Comparison of ENCODE assay signal across 20 cellular contexts in genomic region chr3:195532858-195533257, GRCh38. TPM values are rescaled to one million over a fixed set of nuclear protein-coding genes. Genes with fewer than 3 reads are reported as not detected.
DNase-seq lines count a peak whose midpoint lies in the region; ATAC-seq and TF ChIP-seq lines count a peak whose summit lies in the region.
"Had no signal": no experiment of that assay in that cellular context is flagged by ENCODE, and none has a peak within 500 bp of the region (broad histone marks: within the 10 kb centered on the region; RNA-seq: fewer than 3 reads in every experiment).

No MANE protein-coding gene starts in this region.

- no peaks in the 10 kb centered on the region for H3K36me3 ChIP-seq in CD8-positive, alpha-beta T cell (ENCODE audit: insufficient read depth, low read length)
- no peaks in the 10 kb centered on the region for H3K36me3 ChIP-seq in gastrocnemius medialis

- H3K9me3 ChIP-seq in CD8-positive, alpha-beta T cell (ENCODE audit: low read length), result no peaks in the 10 kb centered on the region
- H3K9me3 ChIP-seq in gastrocnemius medialis, result no peaks in the 10 kb centered on the region

- POLR2A ChIA-PET in CD8-positive, alpha-beta T cell (lab: Charles Lee), result interaction anchor here (1.1 to 2.7 kb wide), 3 partner anchors 10 to 91 kb away, joined by 3 to 12 read pairs (median 4); partner anchors contain the start of gene PPP1R2

- peak overlapping the region; percentile 85 for H3K27ac Mint-ChIP-seq in activated T-cell treated with anti-CD3 and anti-CD28 coated beads, Interleukin-2, amount 50 U/mL, for 72 hours
- H3K27ac Mint-ChIP-seq in CD8-positive, alpha-beta T cell, result peak overlapping the region; percentile 69
- H3K27ac Mint-ChIP-seq in activated naive CD8-positive, alpha-beta T cell, result peak overlapping the region; percentile 91
- H3K27ac Mint-ChIP-seq: HFFc6 had no signal

- no peak for ATAC-seq in activated T-cell treated with anti-CD3 and anti-CD28 coated beads, Interleukin-2, amount 50 U/mL, for 72 hours (replicated peaks in 1 of 2)
- no peak for ATAC-seq in CD8-positive, alpha-beta T cell
- ATAC-seq in gastrocnemius medialis (peak; percentile 74), esophagus mucosa (no peak), HG03342 (IDR thresholded peaks at IDR 0.05; ENCODE audit: unreplicated experiment) (no peak)
- ATAC-seq: Panc1 had no signal

- intact Hi-C loops in CD8-positive, alpha-beta T cell (cut with DNase I, micrococcal nuclease), result loop anchor here in 1 of 2 experiments (1.0 kb wide), 1 partner anchor 7 kb away; no protein-coding TSS in a partner anchor
- intact Hi-C loops in gastrocnemius medialis (cut with DNase I; ENCODE audit: low total_unique reads), result no loop called here

- CTCF ChIA-PET in CD8-positive, alpha-beta T cell (lab: Charles Lee), result interaction anchor here (1.1 to 4.5 kb wide), 5 partner anchors 10 to 850 kb away, joined by 3 to 23 read pairs (median 4); partner anchors contain the start of genes PPP1R2 and XXYLT1

- H3K4me3 Mint-ChIP-seq in activated T-cell treated with anti-CD3 and anti-CD28 coated beads, Interleukin-2, amount 50 U/mL, for 72 hours, result peak overlapping the region; percentile 15 to 45
- peak overlapping the region; percentile 40 for H3K4me3 Mint-ChIP-seq in CD8-positive, alpha-beta T cell
- no peak overlapping the region for H3K4me3 Mint-ChIP-seq in activated naive CD8-positive, alpha-beta T cell
- H3K4me3 Mint-ChIP-seq: HFFc6 had no signal

- no peak for DNase-seq in activated T-cell treated with anti-CD3 and anti-CD28 coated beads, Interleukin-2, amount 50 U/mL, for 72 hours
- no peak for DNase-seq in activated T-cell treated with anti-CD3 and anti-CD28 coated beads, Interleukin-2, amount 50 U/mL, for 48 hours
- DNase-seq in CD8-positive, alpha-beta T cell, result no peak
- DNase-seq in gastrocnemius medialis (peak in 1 of 2 donors; percentile 50), SW 1271 (lab: John Stamatoyannopoulos, UW) (no peak)
- DNase-seq: HFFc6, KBM-7, NCI-H1092, NCI-H1694 treated with DMSO at 0.1 percent for 48 hours, NCI-H2171, NCI-H446 treated with DMSO at 0.1 percent for 48 hours, NCI-H774, SHP77 had no signal

- in situ Hi-C loops in gastrocnemius medialis (cut with MboI; ENCODE audit: low sequenced_read_pairs in 4 of 4), result loop anchor here in 2 of 4 donors (25.0 kb wide), 1 partner anchor 846 kb away; the partner anchor contains the start of gene FAM43A (in 2 of the 2)

- TF ChIP-seq POLR2A in gastrocnemius medialis (IDR thresholded peaks at IDR 0.05), result no peak

- no peaks in the 10 kb centered on the region for H3K27me3 Mint-ChIP-seq in activated T-cell treated with anti-CD3 and anti-CD28 coated beads, Interleukin-2, amount 50 U/mL, for 72 hours (ENCODE audit: low read depth)
- H3K27me3 Mint-ChIP-seq in CD8-positive, alpha-beta T cell (ENCODE audit: low read depth), result no peaks in the 10 kb centered on the region
- H3K27me3 Mint-ChIP-seq in activated naive CD8-positive, alpha-beta T cell, result no peaks in the 10 kb centered on the region

- no peaks in the 10 kb centered on the region for H3K9me3 Mint-ChIP-seq in activated T-cell treated with anti-CD3 and anti-CD28 coated beads, Interleukin-2, amount 50 U/mL, for 72 hours
- H3K9me3 Mint-ChIP-seq in CD8-positive, alpha-beta T cell, result no peaks in the 10 kb centered on the region
- H3K9me3 Mint-ChIP-seq in activated naive CD8-positive, alpha-beta T cell (ENCODE audit: low read depth), result no peaks in the 10 kb centered on the region
- H3K9me3 Mint-ChIP-seq: HFFc6 had no signal

- no peak overlapping the region for H3K4me3 ChIP-seq in CD8-positive, alpha-beta T cell (ENCODE audit: low read depth, low read length)
- no peak overlapping the region for H3K4me3 ChIP-seq in gastrocnemius medialis

- H3K27me3 ChIP-seq in CD8-positive, alpha-beta T cell (ENCODE audit: insufficient read depth, low read length), result no peaks in the 10 kb centered on the region
- no peaks in the 10 kb centered on the region for H3K27me3 ChIP-seq in gastrocnemius medialis

- peaks cover 2 to 19% of the 10 kb centered on the region in 2 donors for H3K36me3 Mint-ChIP-seq in activated T-cell treated with anti-CD3 and anti-CD28 coated beads, Interleukin-2, amount 50 U/mL, for 72 hours (ENCODE audit: insufficient read depth in 2 of 2)
- H3K36me3 Mint-ChIP-seq in CD8-positive, alpha-beta T cell, result peaks cover 56% of the 10 kb centered on the region
- peaks cover 4% of the 10 kb centered on the region for H3K36me3 Mint-ChIP-seq in activated naive CD8-positive, alpha-beta T cell

- H3K27ac ChIP-seq in CD8-positive, alpha-beta T cell (ENCODE audit: low read depth, low read length), result no peak overlapping the region
- peak overlapping the region; percentile 69 to 98 (median 96) for H3K27ac ChIP-seq in gastrocnemius medialis
- H3K27ac ChIP-seq: HL-60 had no signal

- TF ChIP-seq CTCF in CD8-positive, alpha-beta T cell (IDR thresholded peaks at IDR 0.05), result no peak
- no peak for TF ChIP-seq CTCF in gastrocnemius medialis (IDR thresholded peaks at IDR 0.05 in 4 of 5, conservative IDR thresholded peaks at IDR 0.05 in 1 of 5)

- H3K4me1 Mint-ChIP-seq in activated T-cell treated with anti-CD3 and anti-CD28 coated beads, Interleukin-2, amount 50 U/mL, for 72 hours (ENCODE audit: low read depth), result peaks cover 69% of the 10 kb centered on the region
- peaks cover 85% of the 10 kb centered on the region for H3K4me1 Mint-ChIP-seq in CD8-positive, alpha-beta T cell (ENCODE audit: low read depth)
- H3K4me1 Mint-ChIP-seq in activated naive CD8-positive, alpha-beta T cell (ENCODE audit: low read depth), result peaks cover 89% of the 10 kb centered on the region

- H3K4me1 ChIP-seq in CD8-positive, alpha-beta T cell (ENCODE audit: insufficient read depth, low read length), result peaks cover 75% of the 10 kb centered on the region
- peaks cover 64 to 73% of the 10 kb centered on the region in 2 donors for H3K4me1 ChIP-seq in gastrocnemius medialis

RNA-seq across cellular contexts. Expression of gene PPP1R2, which starts 10.3 kb away (rescaled TPM):
- 10 to 100 TPM; 68.7 to 71.9 TPM for total RNA-seq in activated T-cell treated with anti-CD3 and anti-CD28 coated beads, Interleukin-2, amount 50 U/mL, for 72 hours
- 100 to 1,000 TPM; 160 to 166 TPM for total RNA-seq in CD8-positive, alpha-beta T cell
- total RNA-seq in gastrocnemius medialis, result 100 to 1,000 TPM in 3 of 4 donors, 10 to 100 TPM in 1; 80.6 to 133 (median 108) TPM
- 35.7 TPM for total RNA-seq in esophagus mucosa

RNA-seq across cellular contexts. Expression of gene APOD, which starts 50.9 kb away (rescaled TPM):
- 1 to 10 TPM; 2.4 to 4.3 TPM for total RNA-seq in activated T-cell treated with anti-CD3 and anti-CD28 coated beads, Interleukin-2, amount 50 U/mL, for 72 hours
- not detected for total RNA-seq in CD8-positive, alpha-beta T cell
- 100 to 1,000 TPM; 602 to 801 (median 626) TPM for total RNA-seq in gastrocnemius medialis
- total RNA-seq in esophagus mucosa, result 3.5 TPM
- total RNA-seq: A673, M059J had no signal

Comparison
In these comparisons a context has a peak if more than half of its experiments do, and no peak if none do; other contexts are left out.
1. ATAC-seq: peak in gastrocnemius medialis (2 of 2); none in activated T-cell treated with anti-CD3 and anti-CD28 coated beads, Interleukin-2, amount 50 U/mL, for 72 hours (0 of 2), CD8-positive, alpha-beta T cell (single experiment), esophagus mucosa (single experiment) and HG03342 (single experiment).
2. RNA of gene APOD, which starts 50.9 kb away (total RNA-seq): 602 to 801 TPM in gastrocnemius medialis; 2.4 to 4.3 TPM in activated T-cell treated with anti-CD3 and anti-CD28 coated beads, Interleukin-2, amount 50 U/mL, for 72 hours, 3.5 TPM in esophagus mucosa (single experiment) and not detected in CD8-positive, alpha-beta T cell; every median in the first group is over 100 times any median in the second.
3. Peak in every context shown above with its lines, with median percentiles within 50 percentile points of each other: H3K27ac Mint-ChIP-seq.